In the genomic region with DNA sequence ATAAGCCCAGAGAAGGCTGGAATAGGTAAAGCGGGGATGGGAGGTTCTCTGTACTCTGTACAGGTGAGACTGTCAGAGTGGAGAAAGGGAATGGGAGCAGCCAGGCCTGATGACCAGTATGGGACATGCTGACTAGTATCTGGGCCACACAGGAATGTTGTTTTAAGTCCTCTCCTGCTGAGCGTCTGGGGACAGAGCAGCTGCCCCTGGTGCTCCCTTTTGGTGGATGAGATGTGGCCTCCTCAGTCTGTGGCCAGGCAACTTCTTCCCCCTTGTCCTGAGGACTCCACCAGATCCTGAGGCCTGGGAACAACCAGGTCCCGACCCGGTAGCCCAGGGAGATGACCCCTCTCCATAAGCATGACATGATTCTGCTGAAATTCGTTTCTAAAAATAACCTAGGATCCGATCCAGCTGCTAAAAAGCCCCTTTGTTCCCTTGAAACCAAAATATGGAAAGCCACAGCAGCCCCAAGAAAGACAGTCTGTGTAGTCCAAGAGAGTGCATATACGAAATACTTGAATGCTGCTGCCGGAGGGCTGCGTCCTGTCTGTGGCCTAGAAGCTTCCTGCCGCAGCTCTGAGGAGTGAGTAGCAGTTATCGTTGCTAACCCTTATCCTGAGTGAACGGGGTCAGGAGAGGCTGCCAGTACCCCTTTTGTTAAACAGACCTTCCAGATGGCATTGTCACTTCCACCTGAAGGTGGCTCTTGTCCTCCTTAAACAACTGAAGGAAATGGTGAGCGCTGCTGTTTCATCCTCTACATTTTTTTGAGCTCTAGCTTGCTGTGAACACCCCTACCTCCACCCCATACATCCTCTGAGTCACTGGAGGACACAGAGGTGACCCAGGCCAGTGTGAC, we compare ENCODE assay signal across 8 cellular contexts. TPM values are rescaled to one million over a fixed set of nuclear protein-coding genes. Genes with fewer than 3 reads are reported as not detected.
DNase-seq lines count a peak whose midpoint lies in the region; ATAC-seq and TF ChIP-seq lines count a peak whose summit lies in the region.

No MANE protein-coding gene starts in this region.

- peaks cover 82% of the 10 kb centered on the region for H3K4me1 ChIP-seq in CD4-positive, alpha-beta memory T cell (ENCODE audit: insufficient read depth, low read length)

- intact Hi-C loops in CD4-positive, alpha-beta memory T cell (cut with micrococcal nuclease), result loop anchor here (1.0 to 2.0 kb wide), 7 partner anchors 9 to 91 kb away; partner anchors contain the start of genes ATP2B4 and LAX1

- in situ Hi-C loops in astrocyte of the spinal cord (cut with HindIII; ENCODE audit: low sequenced_read_pairs), result no loop called here

- no peaks in the 10 kb centered on the region for H3K27me3 ChIP-seq in CD4-positive, alpha-beta memory T cell (ENCODE audit: insufficient read depth, low read length)

- H3K4me1 Mint-ChIP-seq in CD4-positive, alpha-beta memory T cell, result peaks cover 56 to 92% (median 77%) of the 10 kb centered on the region in 4 donors

- H3K4me3 ChIP-seq in CD4-positive, alpha-beta memory T cell (ENCODE audit: low read length in 2 of 2), result peak overlapping the region in 1 of 2 donors; percentile 30
- H3K4me3 ChIP-seq in astrocyte of the spinal cord (ENCODE audit: low read depth, low read length), result no peak overlapping the region

- no peaks in the 10 kb centered on the region for H3K9me3 Mint-ChIP-seq in CD4-positive, alpha-beta memory T cell

- H3K27me3 Mint-ChIP-seq in CD4-positive, alpha-beta memory T cell, result no peaks in the 10 kb centered on the region

- H3K9me3 ChIP-seq in CD4-positive, alpha-beta memory T cell (ENCODE audit: control insufficient read depth in 1 of 2, low read length in 2 of 2), result no peaks in the 10 kb centered on the region

- H3K27ac Mint-ChIP-seq in CD4-positive, alpha-beta memory T cell, result peak overlapping the region; percentile 93 to 99 (median 98)

- peak overlapping the region; percentile 65 for H3K27ac ChIP-seq in CD4-positive, alpha-beta memory T cell (ENCODE audit: low read depth, low read length)

- no peak for ATAC-seq in GM19035 (IDR thresholded peaks at IDR 0.05; ENCODE audit: unreplicated experiment)

- POLR2A ChIA-PET in CD4-positive, alpha-beta memory T cell (lab: Charles Lee; ENCODE audit: partially characterized antibody), result interaction anchor here (0.7 to 6.9 kb wide), 23 partner anchors 9 to 406 kb away, joined by 3 to 166 read pairs (median 5); partner anchors contain the start of genes ATP2B4 and LAX1

- TF ChIP-seq CTCF in astrocyte of the spinal cord (IDR thresholded peaks at IDR 0.05; ENCODE audit: low read depth, low read length), result peak; percentile 32

- H3K36me3 Mint-ChIP-seq in CD4-positive, alpha-beta memory T cell, result peaks cover 11 to 27% of the 10 kb centered on the region in 2 donors

- DNase-seq in CD4-positive, alpha-beta memory T cell, result peak; percentile 84 to 94 (median 88)
- peak; percentile 92 for DNase-seq in HS-5 (ENCODE audit: low read depth)
- DNase-seq in T-helper 9 cell, result peak; percentile 66
- peak; percentile 93 for DNase-seq in astrocyte of the spinal cord (ENCODE audit: low read depth, low spot score)
- peak; percentile 95 for DNase-seq in islet precursor cell
- peak; percentile 8 to 43 for DNase-seq in stimulated activated CD4-positive, alpha-beta T cell treated with anti-CD3 and anti-CD28 coated beads, Interleukin-15, amount 100 ng/mL, for 1 hour (ENCODE audit: low read depth in 1 of 2, low spot score in 1 of 2)
- DNase-seq in DMS79 treated with DMSO at 0.1 percent for 48 hours (lab: John Stamatoyannopoulos, UW), result no peak

- CTCF ChIA-PET in CD4-positive, alpha-beta memory T cell (lab: Charles Lee; ENCODE audit: partially characterized antibody), result interaction anchor here (0.6 to 8.7 kb wide), 26 partner anchors 9 to 406 kb away, joined by 3 to 78 read pairs (median 6); partner anchors contain the start of genes ATP2B4 and LAX1

- H3K4me3 Mint-ChIP-seq in CD4-positive, alpha-beta memory T cell, result peak overlapping the region; percentile 78 to 93 (median 84)

- H3K36me3 ChIP-seq in CD4-positive, alpha-beta memory T cell (ENCODE audit: insufficient read depth, low read length), result no peaks in the 10 kb centered on the region

RNA-seq across cellular contexts. Expression of gene ATP2B4, which starts 47.1 kb away (rescaled TPM):
- 10 to 100 TPM; 97.2 to 98.6 TPM for total RNA-seq in CD4-positive, alpha-beta memory T cell
- polyA plus RNA-seq in CD4-positive, alpha-beta memory T cell, result 10 to 100 TPM; 14.8 to 41.7 TPM
